In the genomic region with DNA sequence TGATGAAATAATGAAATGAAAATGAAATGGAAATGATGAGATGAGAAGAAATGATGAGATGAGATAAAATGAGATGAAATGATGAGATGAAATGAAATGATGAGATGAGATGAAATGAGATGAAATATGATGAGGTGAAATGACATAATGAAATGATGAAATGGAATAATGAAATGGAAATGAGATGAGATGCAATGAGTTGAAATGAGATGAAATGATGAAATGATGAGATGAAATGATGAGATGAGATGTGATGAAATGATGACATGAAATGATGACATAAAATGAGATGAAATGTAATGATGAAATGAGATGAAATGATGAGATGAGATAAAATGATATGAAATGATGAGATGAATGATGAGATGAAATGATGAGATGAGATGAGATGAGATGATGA, we compare ENCODE assay signal across 4 cellular contexts.
TF ChIP-seq lines count a peak whose summit lies in the region.
"Not testable (repeated sequence)": the region's sequence is repeated elsewhere in the genome, so short reads cannot be mapped to it uniquely, and the experiment has no call there.

No MANE protein-coding gene starts in this region.

TF ChIP-seq in HEK293, 187 proteins besides CTCF, POLR2A, EP300 and RAD21:
- TF ChIP-seq ATF2 (tag by site-specific recombination; IDR thresholded peaks at IDR 0.05; ENCODE audit: low read depth) (peak; percentile 95), ZNF248 (tag by site-specific recombination; IDR thresholded peaks at IDR 0.05) (peak; percentile 48; the same call in 1 of the 2 replicates), ZNF366 (tag by site-specific recombination; conservative IDR thresholded peaks at IDR 0.05) (peak; percentile 77), ZBTB17 (tag by site-specific recombination; IDR thresholded peaks at IDR 0.05) (peak; percentile 60), PRDM1 (tag by site-specific recombination; IDR thresholded peaks at IDR 0.05) (peak; percentile 79), ZNF571 (tag by site-specific recombination; IDR thresholded peaks at IDR 0.05) (0 out of 2 replicates have a peak, but pooled peaks have one; percentile 22)

TF ChIP-seq in GM12878, 131 proteins besides CTCF, POLR2A, EP300 and RAD21:
- TF ChIP-seq, protein P1, sequence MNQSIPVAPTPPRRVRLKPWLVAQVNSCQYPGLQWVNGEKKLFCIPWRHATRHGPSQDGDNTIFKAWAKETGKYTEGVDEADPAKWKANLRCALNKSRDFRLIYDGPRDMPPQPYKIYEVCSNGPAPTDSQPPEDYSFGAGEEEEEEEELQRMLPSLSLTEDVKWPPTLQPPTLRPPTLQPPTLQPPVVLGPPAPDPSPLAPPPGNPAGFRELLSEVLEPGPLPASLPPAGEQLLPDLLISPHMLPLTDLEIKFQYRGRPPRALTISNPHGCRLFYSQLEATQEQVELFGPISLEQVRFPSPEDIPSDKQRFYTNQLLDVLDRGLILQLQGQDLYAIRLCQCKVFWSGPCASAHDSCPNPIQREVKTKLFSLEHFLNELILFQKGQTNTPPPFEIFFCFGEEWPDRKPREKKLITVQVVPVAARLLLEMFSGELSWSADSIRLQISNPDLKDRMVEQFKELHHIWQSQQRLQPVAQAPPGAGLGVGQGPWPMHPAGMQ (IDR thresholded peaks at IDR 0.05; ENCODE audit: borderline replicate concordance): peak; percentile 3; the same call in 1 of the 2 replicates

TF ChIP-seq in K562, 482 proteins besides CTCF, POLR2A, EP300 and RAD21 (continued from another document):
- TF ChIP-seq IRF9 (tag; IDR thresholded peaks at IDR 0.05) (0 out of 2 replicates have a peak, but pooled peaks have one; percentile 31), CSDE1 (IDR thresholded peaks at IDR 0.05) (0 out of 4 replicates have a peak, but pooled peaks of 1 of the 2 experiments have one; percentile 30), SMARCA5 (IDR thresholded peaks at IDR 0.05) (peak; percentile 30; the same call in 1 of the 2 replicates), CEBPG (tag; conservative IDR thresholded peaks at IDR 0.05 in 1 of 2, IDR thresholded peaks at IDR 0.05 in 1 of 2) (peak in 1 of 2 experiments; percentile 62; a peak in 3 of 4 replicates), BCOR (IDR thresholded peaks at IDR 0.05) (peak; percentile 32; the same call in 1 of the 2 replicates), HDAC1 (IDR thresholded peaks at IDR 0.05) (0 out of 4 replicates have a peak, but pooled peaks of 1 of the 2 experiments have one; percentile 36), TRIM24 (IDR thresholded peaks at IDR 0.05) (peak; percentile 82 to 89; a peak in 3 of 4 replicates), CEBPB (tag; IDR thresholded peaks at IDR 0.05) (peak; percentile 88), TRIM25 (IDR thresholded peaks at IDR 0.05; ENCODE audit: borderline replicate concordance) (peak; percentile 32; the same call in 1 of the 2 replicates)
- not testable (repeated sequence) for TF ChIP-seq CEBPG (CRISPR knock-in tag; IDR thresholded peaks at IDR 0.05)
- TF ChIP-seq, protein P2, sequence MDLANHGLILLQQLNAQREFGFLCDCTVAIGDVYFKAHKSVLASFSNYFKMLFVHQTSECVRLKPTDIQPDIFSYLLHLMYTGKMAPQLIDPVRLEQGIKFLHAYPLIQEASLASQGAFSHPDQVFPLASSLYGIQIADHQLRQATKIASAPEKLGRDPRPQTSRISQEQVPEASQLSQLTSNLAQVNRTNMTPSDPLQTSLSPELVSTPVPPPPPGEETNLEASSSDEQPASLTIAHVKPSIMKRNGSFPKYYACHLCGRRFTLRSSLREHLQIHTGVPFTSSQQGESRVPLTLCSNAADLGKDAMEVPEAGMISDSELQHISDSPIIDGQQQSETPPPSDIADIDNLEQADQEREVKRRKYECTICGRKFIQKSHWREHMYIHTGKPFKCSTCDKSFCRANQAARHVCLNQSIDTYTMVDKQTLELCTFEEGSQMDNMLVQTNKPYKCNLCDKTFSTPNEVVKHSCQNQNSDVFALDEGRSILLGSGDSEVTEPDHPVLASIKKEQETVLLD (IDR thresholded peaks at IDR 0.05): peak; percentile 70
- TF ChIP-seq, protein P3, sequence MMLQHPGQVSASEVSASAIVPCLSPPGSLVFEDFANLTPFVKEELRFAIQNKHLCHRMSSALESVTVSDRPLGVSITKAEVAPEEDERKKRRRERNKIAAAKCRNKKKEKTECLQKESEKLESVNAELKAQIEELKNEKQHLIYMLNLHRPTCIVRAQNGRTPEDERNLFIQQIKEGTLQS (IDR thresholded peaks at IDR 0.05): peak; percentile 55
- TF ChIP-seq, protein P3 (CRISPR knock-in tag; conservative IDR thresholded peaks at IDR 0.05): not testable (repeated sequence)

TF ChIP-seq in HepG2, 621 proteins besides CTCF, POLR2A, EP300 and RAD21:
- TF ChIP-seq, protein P4, sequence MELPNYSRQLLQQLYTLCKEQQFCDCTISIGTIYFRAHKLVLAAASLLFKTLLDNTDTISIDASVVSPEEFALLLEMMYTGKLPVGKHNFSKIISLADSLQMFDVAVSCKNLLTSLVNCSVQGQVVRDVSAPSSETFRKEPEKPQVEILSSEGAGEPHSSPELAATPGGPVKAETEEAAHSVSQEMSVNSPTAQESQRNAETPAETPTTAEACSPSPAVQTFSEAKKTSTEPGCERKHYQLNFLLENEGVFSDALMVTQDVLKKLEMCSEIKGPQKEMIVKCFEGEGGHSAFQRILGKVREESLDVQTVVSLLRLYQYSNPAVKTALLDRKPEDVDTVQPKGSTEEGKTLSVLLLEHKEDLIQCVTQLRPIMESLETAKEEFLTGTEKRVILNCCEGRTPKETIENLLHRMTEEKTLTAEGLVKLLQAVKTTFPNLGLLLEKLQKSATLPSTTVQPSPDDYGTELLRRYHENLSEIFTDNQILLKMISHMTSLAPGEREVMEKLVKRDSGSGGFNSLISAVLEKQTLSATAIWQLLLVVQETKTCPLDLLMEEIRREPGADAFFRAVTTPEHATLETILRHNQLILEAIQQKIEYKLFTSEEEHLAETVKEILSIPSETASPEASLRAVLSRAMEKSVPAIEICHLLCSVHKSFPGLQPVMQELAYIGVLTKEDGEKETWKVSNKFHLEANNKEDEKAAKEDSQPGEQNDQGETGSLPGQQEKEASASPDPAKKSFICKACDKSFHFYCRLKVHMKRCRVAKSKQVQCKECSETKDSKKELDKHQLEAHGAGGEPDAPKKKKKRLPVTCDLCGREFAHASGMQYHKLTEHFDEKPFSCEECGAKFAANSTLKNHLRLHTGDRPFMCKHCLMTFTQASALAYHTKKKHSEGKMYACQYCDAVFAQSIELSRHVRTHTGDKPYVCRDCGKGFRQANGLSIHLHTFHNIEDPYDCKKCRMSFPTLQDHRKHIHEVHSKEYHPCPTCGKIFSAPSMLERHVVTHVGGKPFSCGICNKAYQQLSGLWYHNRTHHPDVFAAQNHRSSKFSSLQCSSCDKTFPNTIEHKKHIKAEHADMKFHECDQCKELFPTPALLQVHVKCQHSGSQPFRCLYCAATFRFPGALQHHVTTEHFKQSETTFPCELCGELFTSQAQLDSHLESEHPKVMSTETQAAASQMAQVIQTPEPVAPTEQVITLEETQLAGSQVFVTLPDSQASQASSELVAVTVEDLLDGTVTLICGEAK (IDR thresholded peaks at IDR 0.05): peak; percentile 32; the same call in 1 of the 2 replicates
- TF ChIP-seq, protein P4 (CRISPR knock-in tag; IDR thresholded peaks at IDR 0.05): not testable (repeated sequence)
- peak; percentile 73 for TF ChIP-seq FOXP1 (IDR thresholded peaks at IDR 0.05)
- TF ChIP-seq FOXP1 (CRISPR knock-in tag; IDR thresholded peaks at IDR 0.05); FOXA1 (CRISPR knock-in tag; IDR thresholded peaks at IDR 0.05); LCORL (CRISPR knock-in tag; IDR thresholded peaks at IDR 0.05); NONO (CRISPR knock-in tag; conservative IDR thresholded peaks at IDR 0.05); ATF7 (CRISPR knock-in tag; IDR thresholded peaks at IDR 0.05); CREB1 (CRISPR knock-in tag; IDR thresholded peaks at IDR 0.05); SP1 (CRISPR knock-in tag; IDR thresholded peaks at IDR 0.05); SOX6 (CRISPR knock-in tag; IDR thresholded peaks at IDR 0.05): not testable (repeated sequence)
- peak; percentile 90 for TF ChIP-seq ATM (IDR thresholded peaks at IDR 0.05; ENCODE audit: borderline replicate concordance)
- peak; percentile 98 for TF ChIP-seq TRIM22 (IDR thresholded peaks at IDR 0.05)
- peak; percentile 96; the same call in 1 of the 2 replicates for TF ChIP-seq NBN (conservative IDR thresholded peaks at IDR 0.05)
- peak; percentile 21; the same call in 1 of the 2 replicates for TF ChIP-seq MNT (IDR thresholded peaks at IDR 0.05)
- TF ChIP-seq FOXA1 (IDR thresholded peaks at IDR 0.05): peak; percentile 43; the same call in 1 of the 2 replicates
- TF ChIP-seq LCORL (IDR thresholded peaks at IDR 0.05): peak; percentile 81; the same call in 1 of the 2 replicates
- TF ChIP-seq FOXK2 (IDR thresholded peaks at IDR 0.05): peak; percentile 69; the same call in 1 of the 2 replicates
- TF ChIP-seq PLRG1 (conservative IDR thresholded peaks at IDR 0.05): peak; percentile 89; the same call in 1 of the 2 replicates
- TF ChIP-seq NFRKB (IDR thresholded peaks at IDR 0.05): peak; percentile 63
- TF ChIP-seq NONO (IDR thresholded peaks at IDR 0.05): peak; percentile 87; the same call in 1 of the 2 replicates
- TF ChIP-seq ZNF282 (IDR thresholded peaks at IDR 0.05; ENCODE audit: partially characterized antibody): peak; percentile 94
- 0 out of 2 replicates have a peak, but pooled peaks have one; percentile 93 for TF ChIP-seq ARNT (IDR thresholded peaks at IDR 0.05)
- TF ChIP-seq RAD51 (IDR thresholded peaks at IDR 0.05; ENCODE audit: borderline replicate concordance): peak; percentile 50
- TF ChIP-seq ATF7 (IDR thresholded peaks at IDR 0.05): peak; percentile 99
- TF ChIP-seq CREB1 (IDR thresholded peaks at IDR 0.05): peak; percentile 82
- TF ChIP-seq PHB2 (IDR thresholded peaks at IDR 0.05; ENCODE audit: partially characterized antibody): peak; percentile 96
- TF ChIP-seq SP1 (IDR thresholded peaks at IDR 0.05): peak; percentile 76
- peak; percentile 99 for TF ChIP-seq IKZF1 (IDR thresholded peaks at IDR 0.05)
- TF ChIP-seq SOX6 (IDR thresholded peaks at IDR 0.05): peak; percentile 98
TF ChIP-seq in HepG2: peak in this region for 21; not testable (repeated sequence) for 600.
